ENCODE assay signal across 17 cellular contexts in genomic region chr13:39322836-39323585, GRCh38.
A peak's percentile ranks its signal among the peaks of the same experiment; 100 is the strongest.
DNase-seq lines count a peak whose midpoint lies in the region; ATAC-seq and TF ChIP-seq lines count a peak whose summit lies in the region.
"Had no signal": no experiment of that assay in that cellular context is flagged by ENCODE, and none has a peak within 500 bp of the region (broad histone marks: within the 10 kb centered on the region; RNA-seq: fewer than 3 reads in every experiment).

No MANE protein-coding gene starts in this region.

- H3K9me2 ChIP-seq in neural cell (ENCODE audit: insufficient read depth, low read length) = no peaks in the 10 kb centered on the region

- DNase-seq in NCI-H1417 (lab: John Stamatoyannopoulos, UW) (peak in 2 of 3 experiments; percentile 8 to 19), NCI-H1417 treated with DMSO at 0.1 percent for 48 hours (lab: John Stamatoyannopoulos, UW) (no peak), iPS-NIHi11 (ENCODE audit: low spot score) (no peak)
- DNase-seq in activated naive CD4-positive, alpha-beta T cell treated with anti-CD3 and anti-CD28 coated beads, Interleukin-2, amount 50 U/mL, for 72 hours (ENCODE audit: low spot score in 2 of 2) = no peak
- DNase-seq: CD8-positive, alpha-beta memory T cell; H9; NCI-H1694; NCI-H2171 treated with DMSO at 0.1 percent for 48 hours; NCI-H510A treated with DMSO at 0.1 percent for 48 hours; SHP77 treated with DMSO at 0.1 percent for 48 hours had no signal

- H3K4me1 Mint-ChIP-seq in brain = peaks cover 48% of the 10 kb centered on the region
- H3K4me1 Mint-ChIP-seq: CD8-positive, alpha-beta memory T cell had no signal

- H3K27ac Mint-ChIP-seq in brain = peak overlapping the region in 3 of 5 experiments; percentile 32 to 63 (median 60)
- no peak overlapping the region for H3K27ac Mint-ChIP-seq in activated naive CD4-positive, alpha-beta T cell treated with anti-CD3 and anti-CD28 coated beads, Interleukin-2, amount 50 U/mL, for 72 hours
- H3K27ac Mint-ChIP-seq: CD8-positive, alpha-beta memory T cell; IgD-negative memory B cell had no signal

- no peaks in the 10 kb centered on the region for H3K36me3 Mint-ChIP-seq in brain
- H3K36me3 Mint-ChIP-seq in activated naive CD4-positive, alpha-beta T cell treated with anti-CD3 and anti-CD28 coated beads, Interleukin-2, amount 50 U/mL, for 72 hours = no peaks in the 10 kb centered on the region
- H3K36me3 Mint-ChIP-seq: CD8-positive, alpha-beta memory T cell; IgD-negative memory B cell had no signal

- H3K36me3 ChIP-seq in neural cell (ENCODE audit: insufficient read depth, low read length) (no peaks in the 10 kb centered on the region), subcutaneous abdominal adipose tissue (ENCODE audit: control insufficient read depth in 5 of 5, insufficient read depth in 5 of 5, low read length in 5 of 5) (no peaks in the 10 kb centered on the region)
- H3K36me3 ChIP-seq: BLaER1 had no signal

- H3K9ac ChIP-seq in neural cell (ENCODE audit: low read length) (no peak overlapping the region), subcutaneous abdominal adipose tissue (ENCODE audit: low read length in 5 of 5) (no peak overlapping the region)
- H3K9ac ChIP-seq: BLaER1 had no signal

- H3K4me3 ChIP-seq in neural cell (ENCODE audit: low read length) (peak overlapping the region; percentile 33), subcutaneous abdominal adipose tissue (ENCODE audit: low read depth in 1 of 5, low read length in 5 of 5) (no peak overlapping the region)
- H3K4me3 ChIP-seq: BLaER1 had no signal

- H3K79me2 ChIP-seq in neural cell (replicated peaks; ENCODE audit: insufficient read depth, low read length) = no peaks in the 10 kb centered on the region

- peaks cover 5% of the 10 kb centered on the region for H3K27me3 Mint-ChIP-seq in brain
- H3K27me3 Mint-ChIP-seq: IgD-negative memory B cell had no signal

- H3K9me3 ChIP-seq in neural cell (ENCODE audit: low read length) = no peaks in the 10 kb centered on the region
- H3K9me3 ChIP-seq in subcutaneous abdominal adipose tissue (ENCODE audit: control insufficient read depth in 5 of 5, low read length in 5 of 5) = peaks cover 0 to 3% (median 0%) of the 10 kb centered on the region in 5 donors
- H3K9me3 ChIP-seq: BLaER1 had no signal

- no peak for ATAC-seq in activated naive CD4-positive, alpha-beta T cell treated with anti-CD3 and anti-CD28 coated beads, Interleukin-2, amount 50 U/mL, for 72 hours
- ATAC-seq in GM18502 (IDR thresholded peaks at IDR 0.05; ENCODE audit: poor library complexity, unreplicated experiment) = no peak

- peak overlapping the region; percentile 29 for H3K27ac ChIP-seq in neural cell (ENCODE audit: low read length)
- H3K27ac ChIP-seq in subcutaneous abdominal adipose tissue (ENCODE audit: low read depth, low read length) = peak overlapping the region; percentile 12
- H3K27ac ChIP-seq: 22Rv1, BLaER1 had no signal

- no peak overlapping the region for H2AFZ ChIP-seq in neural cell (ENCODE audit: low read depth, low read length)

- H4K20me1 ChIP-seq in neural cell (ENCODE audit: insufficient read depth) = no peaks in the 10 kb centered on the region
- H4K20me1 ChIP-seq: BLaER1 had no signal

- peak overlapping the region in 1 of 5 experiments; percentile 17 for H3K4me3 Mint-ChIP-seq in brain
- H3K4me3 Mint-ChIP-seq: CD8-positive, alpha-beta memory T cell; H9; IgD-negative memory B cell had no signal

- TF ChIP-seq CTCF in brain (conservative IDR thresholded peaks at IDR 0.05) (no peak), neural cell (IDR thresholded peaks at IDR 0.05; ENCODE audit: poor library complexity, severe bottlenecking) (no peak)

- TF ChIP-seq RAD21 in neural cell (conservative IDR thresholded peaks at IDR 0.05) = no peak

- peak; percentile 39 for TF ChIP-seq EP300 in neural cell (conservative IDR thresholded peaks at IDR 0.05; ENCODE audit: poor library complexity, severe bottlenecking)

- H3F3A ChIP-seq in neural cell (ENCODE audit: insufficient read depth, low read length, poor library complexity, severe bottlenecking) = peaks cover 4% of the 10 kb centered on the region

- H3K27me3 ChIP-seq in neural cell (ENCODE audit: insufficient read depth, low read depth, low read length) (no peaks in the 10 kb centered on the region), subcutaneous abdominal adipose tissue (ENCODE audit: control insufficient read depth in 5 of 5, insufficient read depth in 4 of 5, low read length in 5 of 5) (no peaks in the 10 kb centered on the region)
- H3K27me3 ChIP-seq: BLaER1 had no signal

- H3K4me1 ChIP-seq in subcutaneous abdominal adipose tissue (ENCODE audit: control insufficient read depth in 5 of 5, insufficient read depth in 5 of 5, low read length in 5 of 5) = peaks cover 16 to 74% (median 65%) of the 10 kb centered on the region in 5 donors
- H3K4me1 ChIP-seq: BLaER1 had no signal

- H3K9me3 Mint-ChIP-seq in brain = peaks cover 0 to 9% (median 0%) of the 10 kb centered on the region in 5 experiments
- peaks cover 0 to 6% of the 10 kb centered on the region in 2 donors for H3K9me3 Mint-ChIP-seq in activated naive CD4-positive, alpha-beta T cell treated with anti-CD3 and anti-CD28 coated beads, Interleukin-2, amount 50 U/mL, for 72 hours
- H3K9me3 Mint-ChIP-seq: CD8-positive, alpha-beta memory T cell; IgD-negative memory B cell had no signal

- peak overlapping the region; percentile 3 for H3K4me2 ChIP-seq in neural cell (ENCODE audit: low read length)
- H3K4me2 ChIP-seq: BLaER1 had no signal

TF ChIP-seq in neural cell, 6 proteins besides CTCF, POLR2A, EP300 and RAD21:
- TF ChIP-seq REST (IDR thresholded peaks at IDR 0.05; ENCODE audit: borderline replicate concordance) (peak; percentile 19), EZH2 (IDR thresholded peaks at IDR 0.05; ENCODE audit: borderline replicate concordance, insufficient read depth, low read length, poor library complexity, severe bottlenecking) (no peak)

Comparison
In these comparisons a context has a peak if more than half of its experiments do, and no peak if none do; other contexts are left out.
1. DNase-seq: peak in NCI-H1417 (2 of 3); none in NCI-H1417 treated with DMSO at 0.1 percent for 48 hours (single experiment), activated naive CD4-positive, alpha-beta T cell treated with anti-CD3 and anti-CD28 coated beads, Interleukin-2, amount 50 U/mL, for 72 hours (0 of 2) and iPS-NIHi11 (single experiment).
2. H3K27ac Mint-ChIP-seq: peak in brain (3 of 5); none in activated naive CD4-positive, alpha-beta T cell treated with anti-CD3 and anti-CD28 coated beads, Interleukin-2, amount 50 U/mL, for 72 hours (0 of 2).